Comparison of ENCODE assay signal across 1 cellular context in the genomic region with DNA sequence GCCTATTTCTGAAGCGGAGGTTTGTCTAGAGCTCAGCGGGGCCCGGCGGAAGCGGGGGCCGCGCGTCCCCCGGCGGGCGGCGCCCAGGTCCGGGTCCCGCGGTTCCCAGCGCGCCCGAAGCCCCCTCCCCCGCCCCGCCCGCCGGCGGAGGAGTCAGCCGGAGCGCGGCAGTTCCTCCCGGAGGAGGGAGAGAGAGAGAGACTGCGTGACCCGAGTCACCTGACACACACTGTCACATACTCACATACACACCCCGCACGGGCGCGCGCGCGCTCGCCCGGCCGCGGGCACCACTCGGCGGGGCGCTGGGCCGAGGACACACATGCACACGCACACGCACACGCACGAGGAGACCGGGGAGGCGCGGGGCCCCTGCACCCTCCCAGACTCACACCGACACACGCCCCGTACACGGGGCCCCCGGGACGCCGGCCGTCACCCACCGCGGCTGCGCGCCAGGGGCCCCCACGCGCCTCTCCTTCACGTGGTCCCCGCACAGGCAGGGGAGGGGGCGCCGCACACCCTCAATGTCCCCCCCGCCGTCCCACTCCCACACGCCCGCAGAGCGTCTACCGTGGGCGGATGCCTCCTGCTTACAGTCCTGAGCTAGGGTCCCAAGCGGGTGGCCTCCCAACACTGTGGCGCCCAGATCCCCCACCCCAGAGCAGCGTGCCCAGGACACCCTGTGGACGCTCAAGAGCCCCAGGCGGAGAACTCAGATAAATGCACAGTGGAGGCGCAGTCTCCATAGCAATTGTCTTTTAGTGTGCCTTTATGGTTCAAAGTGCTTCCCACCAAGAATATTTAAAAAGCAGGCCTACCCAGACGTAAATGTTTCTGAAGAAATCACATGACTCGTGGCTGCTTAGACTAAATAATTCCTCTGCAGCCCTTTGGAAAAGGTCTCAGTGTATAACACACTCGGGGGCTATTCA.
A peak's percentile ranks its signal among the peaks of the same experiment; 100 is the strongest.
TF ChIP-seq lines count a peak whose summit lies in the region.

A gene with protein sequence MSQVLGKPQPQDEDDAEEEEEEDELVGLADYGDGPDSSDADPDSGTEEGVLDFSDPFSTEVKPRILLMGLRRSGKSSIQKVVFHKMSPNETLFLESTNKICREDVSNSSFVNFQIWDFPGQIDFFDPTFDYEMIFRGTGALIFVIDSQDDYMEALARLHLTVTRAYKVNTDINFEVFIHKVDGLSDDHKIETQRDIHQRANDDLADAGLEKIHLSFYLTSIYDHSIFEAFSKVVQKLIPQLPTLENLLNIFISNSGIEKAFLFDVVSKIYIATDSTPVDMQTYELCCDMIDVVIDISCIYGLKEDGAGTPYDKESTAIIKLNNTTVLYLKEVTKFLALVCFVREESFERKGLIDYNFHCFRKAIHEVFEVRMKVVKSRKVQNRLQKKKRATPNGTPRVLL (minus strand): TSS at position 203 of the 935 bp plus-strand sequence. CDS start 280 bp downstream, outside the sequence.

TF ChIP-seq in HEK293, 187 proteins besides CTCF, POLR2A, EP300 and RAD21 (continued from another document and continues in another):
- TF ChIP-seq ZNF785 (tag by site-specific recombination; IDR thresholded peaks at IDR 0.05) (0 out of 2 replicates have a peak, but pooled peaks have one; percentile 61), ZBTB17 (tag by site-specific recombination; IDR thresholded peaks at IDR 0.05) (peak; percentile 70; the same call in 1 of the 2 replicates), ZNF704 (tag by site-specific recombination; IDR thresholded peaks at IDR 0.05) (0 out of 2 replicates have a peak, but pooled peaks have one; percentile 45), ZNF423 (tag by site-specific recombination; IDR thresholded peaks at IDR 0.05) (peak; percentile 94), ZNF510 (tag by site-specific recombination; IDR thresholded peaks at IDR 0.05; ENCODE audit: insufficient replicate concordance) (no peak), ZSCAN4 (tag by site-specific recombination; IDR thresholded peaks at IDR 0.05) (peak; percentile 59), ZNF114 (tag by site-specific recombination; IDR thresholded peaks at IDR 0.05) (no peak), ZNF2 (tag by site-specific recombination; IDR thresholded peaks at IDR 0.05) (peak; percentile 55), ZNF10 (tag by site-specific recombination; IDR thresholded peaks at IDR 0.05) (peak; percentile 40; the same call in 1 of the 2 replicates), ZNF146 (tag by site-specific recombination; IDR thresholded peaks at IDR 0.05) (peak; percentile 25; the same call in 1 of the 2 replicates), ZSCAN18 (tag by site-specific recombination; IDR thresholded peaks at IDR 0.05) (no peak), ZNF777 (tag by site-specific recombination; IDR thresholded peaks at IDR 0.05; ENCODE audit: borderline replicate concordance) (peak; percentile 86; the same call in 1 of the 2 replicates), ZNF544 (tag by site-specific recombination; IDR thresholded peaks at IDR 0.05) (no peak), KLF10 (tag by site-specific recombination; IDR thresholded peaks at IDR 0.05) (peak; percentile 76), GLI2 (tag by site-specific recombination; IDR thresholded peaks at IDR 0.05; ENCODE audit: borderline replicate concordance, low read depth) (no peak), RBAK (tag by site-specific recombination; IDR thresholded peaks at IDR 0.05) (no peak), GLI4 (tag by site-specific recombination; IDR thresholded peaks at IDR 0.05) (no peak), SP7 (tag by site-specific recombination; IDR thresholded peaks at IDR 0.05) (peak; percentile 32; the same call in 1 of the 2 replicates), ZBTB10 (tag by site-specific recombination; IDR thresholded peaks at IDR 0.05) (peak; percentile 93), ZIC2 (tag by site-specific recombination; IDR thresholded peaks at IDR 0.05) (peak; percentile 99), ZBTB48 (tag by site-specific recombination; IDR thresholded peaks at IDR 0.05) (peak; percentile 79), ZBTB8A (tag by site-specific recombination; IDR thresholded peaks at IDR 0.05) (peak; percentile 99), ZSCAN30 (tag by site-specific recombination; IDR thresholded peaks at IDR 0.05) (peak; percentile 68), ZNF155 (tag by site-specific recombination; IDR thresholded peaks at IDR 0.05) (no peak), ZNF132 (tag by site-specific recombination; IDR thresholded peaks at IDR 0.05; ENCODE audit: borderline replicate concordance) (no peak), ZNF561 (tag by site-specific recombination; IDR thresholded peaks at IDR 0.05; ENCODE audit: borderline replicate concordance) (peak; percentile 89; the same call in 1 of the 2 replicates), GLIS2 (tag by site-specific recombination; IDR thresholded peaks at IDR 0.05) (peak; percentile 99), ZNF549 (tag by site-specific recombination; IDR thresholded peaks at IDR 0.05) (no peak), YY2 (tag by site-specific recombination; IDR thresholded peaks at IDR 0.05) (no peak), REPIN1 (tag by site-specific recombination; IDR thresholded peaks at IDR 0.05; ENCODE audit: low read depth) (no peak), ZNF629 (tag by site-specific recombination; IDR thresholded peaks at IDR 0.05) (peak; percentile 11; the same call in 1 of the 2 replicates)
- TF ChIP-seq, protein P1, sequence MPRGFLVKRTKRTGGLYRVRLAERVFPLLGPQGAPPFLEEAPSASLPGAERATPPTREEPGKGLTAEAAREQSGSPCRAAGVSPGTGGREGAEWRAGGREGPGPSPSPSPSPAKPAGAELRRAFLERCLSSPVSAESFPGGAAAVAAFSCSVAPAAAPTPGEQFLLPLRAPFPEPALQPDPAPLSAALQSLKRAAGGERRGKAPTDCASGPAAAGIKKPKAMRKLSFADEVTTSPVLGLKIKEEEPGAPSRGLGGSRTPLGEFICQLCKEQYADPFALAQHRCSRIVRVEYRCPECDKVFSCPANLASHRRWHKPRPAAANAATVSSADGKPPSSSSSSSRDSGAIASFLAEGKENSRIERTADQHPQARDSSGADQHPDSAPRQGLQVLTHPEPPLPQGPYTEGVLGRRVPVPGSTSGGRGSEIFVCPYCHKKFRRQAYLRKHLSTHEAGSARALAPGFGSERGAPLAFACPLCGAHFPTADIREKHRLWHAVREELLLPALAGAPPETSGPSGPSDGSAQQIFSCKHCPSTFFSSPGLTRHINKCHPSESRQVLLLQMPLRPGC (tag by site-specific recombination; IDR thresholded peaks at IDR 0.05): peak; percentile 80
- TF ChIP-seq, protein P2, sequence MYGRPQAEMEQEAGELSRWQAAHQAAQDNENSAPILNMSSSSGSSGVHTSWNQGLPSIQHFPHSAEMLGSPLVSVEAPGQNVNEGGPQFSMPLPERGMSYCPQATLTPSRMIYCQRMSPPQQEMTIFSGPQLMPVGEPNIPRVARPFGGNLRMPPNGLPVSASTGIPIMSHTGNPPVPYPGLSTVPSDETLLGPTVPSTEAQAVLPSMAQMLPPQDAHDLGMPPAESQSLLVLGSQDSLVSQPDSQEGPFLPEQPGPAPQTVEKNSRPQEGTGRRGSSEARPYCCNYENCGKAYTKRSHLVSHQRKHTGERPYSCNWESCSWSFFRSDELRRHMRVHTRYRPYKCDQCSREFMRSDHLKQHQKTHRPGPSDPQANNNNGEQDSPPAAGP (tag by site-specific recombination; IDR thresholded peaks at IDR 0.05): peak; percentile 42; the same call in 1 of the 2 replicates
- TF ChIP-seq, protein P3, sequence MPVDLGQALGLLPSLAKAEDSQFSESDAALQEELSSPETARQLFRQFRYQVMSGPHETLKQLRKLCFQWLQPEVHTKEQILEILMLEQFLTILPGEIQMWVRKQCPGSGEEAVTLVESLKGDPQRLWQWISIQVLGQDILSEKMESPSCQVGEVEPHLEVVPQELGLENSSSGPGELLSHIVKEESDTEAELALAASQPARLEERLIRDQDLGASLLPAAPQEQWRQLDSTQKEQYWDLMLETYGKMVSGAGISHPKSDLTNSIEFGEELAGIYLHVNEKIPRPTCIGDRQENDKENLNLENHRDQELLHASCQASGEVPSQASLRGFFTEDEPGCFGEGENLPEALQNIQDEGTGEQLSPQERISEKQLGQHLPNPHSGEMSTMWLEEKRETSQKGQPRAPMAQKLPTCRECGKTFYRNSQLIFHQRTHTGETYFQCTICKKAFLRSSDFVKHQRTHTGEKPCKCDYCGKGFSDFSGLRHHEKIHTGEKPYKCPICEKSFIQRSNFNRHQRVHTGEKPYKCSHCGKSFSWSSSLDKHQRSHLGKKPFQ (tag by site-specific recombination; IDR thresholded peaks at IDR 0.05): peak; percentile 61; the same call in 1 of the 2 replicates
- TF ChIP-seq, protein P4, sequence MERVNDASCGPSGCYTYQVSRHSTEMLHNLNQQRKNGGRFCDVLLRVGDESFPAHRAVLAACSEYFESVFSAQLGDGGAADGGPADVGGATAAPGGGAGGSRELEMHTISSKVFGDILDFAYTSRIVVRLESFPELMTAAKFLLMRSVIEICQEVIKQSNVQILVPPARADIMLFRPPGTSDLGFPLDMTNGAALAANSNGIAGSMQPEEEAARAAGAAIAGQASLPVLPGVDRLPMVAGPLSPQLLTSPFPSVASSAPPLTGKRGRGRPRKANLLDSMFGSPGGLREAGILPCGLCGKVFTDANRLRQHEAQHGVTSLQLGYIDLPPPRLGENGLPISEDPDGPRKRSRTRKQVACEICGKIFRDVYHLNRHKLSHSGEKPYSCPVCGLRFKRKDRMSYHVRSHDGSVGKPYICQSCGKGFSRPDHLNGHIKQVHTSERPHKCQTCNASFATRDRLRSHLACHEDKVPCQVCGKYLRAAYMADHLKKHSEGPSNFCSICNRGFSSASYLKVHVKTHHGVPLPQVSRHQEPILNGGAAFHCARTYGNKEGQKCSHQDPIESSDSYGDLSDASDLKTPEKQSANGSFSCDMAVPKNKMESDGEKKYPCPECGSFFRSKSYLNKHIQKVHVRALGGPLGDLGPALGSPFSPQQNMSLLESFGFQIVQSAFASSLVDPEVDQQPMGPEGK (tag by site-specific recombination; IDR thresholded peaks at IDR 0.05): peak; percentile 98
- TF ChIP-seq, protein P5, sequence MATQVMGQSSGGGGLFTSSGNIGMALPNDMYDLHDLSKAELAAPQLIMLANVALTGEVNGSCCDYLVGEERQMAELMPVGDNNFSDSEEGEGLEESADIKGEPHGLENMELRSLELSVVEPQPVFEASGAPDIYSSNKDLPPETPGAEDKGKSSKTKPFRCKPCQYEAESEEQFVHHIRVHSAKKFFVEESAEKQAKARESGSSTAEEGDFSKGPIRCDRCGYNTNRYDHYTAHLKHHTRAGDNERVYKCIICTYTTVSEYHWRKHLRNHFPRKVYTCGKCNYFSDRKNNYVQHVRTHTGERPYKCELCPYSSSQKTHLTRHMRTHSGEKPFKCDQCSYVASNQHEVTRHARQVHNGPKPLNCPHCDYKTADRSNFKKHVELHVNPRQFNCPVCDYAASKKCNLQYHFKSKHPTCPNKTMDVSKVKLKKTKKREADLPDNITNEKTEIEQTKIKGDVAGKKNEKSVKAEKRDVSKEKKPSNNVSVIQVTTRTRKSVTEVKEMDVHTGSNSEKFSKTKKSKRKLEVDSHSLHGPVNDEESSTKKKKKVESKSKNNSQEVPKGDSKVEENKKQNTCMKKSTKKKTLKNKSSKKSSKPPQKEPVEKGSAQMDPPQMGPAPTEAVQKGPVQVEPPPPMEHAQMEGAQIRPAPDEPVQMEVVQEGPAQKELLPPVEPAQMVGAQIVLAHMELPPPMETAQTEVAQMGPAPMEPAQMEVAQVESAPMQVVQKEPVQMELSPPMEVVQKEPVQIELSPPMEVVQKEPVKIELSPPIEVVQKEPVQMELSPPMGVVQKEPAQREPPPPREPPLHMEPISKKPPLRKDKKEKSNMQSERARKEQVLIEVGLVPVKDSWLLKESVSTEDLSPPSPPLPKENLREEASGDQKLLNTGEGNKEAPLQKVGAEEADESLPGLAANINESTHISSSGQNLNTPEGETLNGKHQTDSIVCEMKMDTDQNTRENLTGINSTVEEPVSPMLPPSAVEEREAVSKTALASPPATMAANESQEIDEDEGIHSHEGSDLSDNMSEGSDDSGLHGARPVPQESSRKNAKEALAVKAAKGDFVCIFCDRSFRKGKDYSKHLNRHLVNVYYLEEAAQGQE (tag by site-specific recombination; IDR thresholded peaks at IDR 0.05): no peak
